ENCODE assay signal across 8 cellular contexts in the genomic region with DNA sequence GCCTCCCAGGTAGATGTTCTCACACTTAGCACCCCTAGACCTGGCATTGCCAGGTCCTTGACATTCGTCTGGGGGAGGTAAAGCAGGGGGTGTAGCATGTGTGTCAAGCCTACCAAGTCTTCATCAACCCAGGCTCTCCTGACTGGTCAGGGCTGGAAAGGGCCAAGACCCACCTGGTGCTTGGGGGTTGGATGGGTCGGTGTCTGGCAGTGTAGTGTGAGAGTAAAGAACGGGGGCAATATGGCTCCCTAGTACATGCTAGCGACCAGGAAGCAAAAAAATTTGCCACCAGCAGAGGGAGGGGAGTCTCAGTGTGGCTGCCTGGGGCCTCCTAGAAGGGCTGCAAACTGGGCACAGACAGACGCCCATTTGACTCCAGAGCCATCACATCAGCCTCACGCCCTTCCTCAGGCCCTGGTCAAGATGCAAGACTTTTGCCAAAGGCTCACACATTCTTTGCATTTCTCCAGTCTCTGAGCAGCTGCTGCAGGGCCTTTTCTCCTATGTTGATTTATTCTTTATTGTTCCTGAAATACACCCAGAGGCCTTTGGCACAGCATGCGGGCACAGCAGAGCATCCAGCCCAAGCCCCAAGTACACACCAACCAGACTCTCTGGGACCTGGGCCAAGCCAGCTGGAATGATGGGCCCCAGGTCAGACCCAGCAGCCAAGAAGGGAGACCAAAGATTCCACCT.
A peak's percentile ranks its signal among the peaks of the same experiment; 100 is the strongest.
DNase-seq lines count a peak whose midpoint lies in the region; ATAC-seq lines count a peak whose summit lies in the region.

No MANE protein-coding gene starts in this region.

- H3K4me1 ChIP-seq in mucosa of rectum (ENCODE audit: control insufficient read depth in 2 of 2, insufficient read depth in 2 of 2, low read length in 2 of 2), result peaks cover 88 to 94% of the 10 kb centered on the region in 2 donors

- no peaks in the 10 kb centered on the region for H3K9me3 ChIP-seq in mucosa of rectum (ENCODE audit: control insufficient read depth in 2 of 2, low read length in 2 of 2)

- H3K9ac ChIP-seq in mucosa of rectum (ENCODE audit: low read depth in 1 of 2, low read length in 2 of 2), result peak overlapping the region; percentile 82 to 91

- H3K27ac ChIP-seq in mucosa of rectum (ENCODE audit: low read depth in 2 of 2, low read length in 2 of 2), result peak overlapping the region; percentile 94 to 96

- no peak for ATAC-seq in GM21367 (IDR thresholded peaks at IDR 0.05; ENCODE audit: unreplicated experiment)

- no peaks in the 10 kb centered on the region for H3K27me3 ChIP-seq in mucosa of rectum (ENCODE audit: control insufficient read depth in 2 of 2, insufficient read depth in 2 of 2, low read length in 2 of 2)

- no peaks in the 10 kb centered on the region for H3K36me3 ChIP-seq in mucosa of rectum (ENCODE audit: control insufficient read depth in 2 of 2, insufficient read depth in 2 of 2, low read length in 2 of 2)

- DNase-seq in activated gamma-delta T cell treated with Interleukin-2 at 50 U/mL for 16 hours, result peak; percentile 52
- DNase-seq in activated gamma-delta T cell (lab: John Stamatoyannopoulos, UW), result no peak
- DNase-seq in T1000 (lab: John Stamatoyannopoulos, UW), result peak; percentile 47
- peak; percentile 32 for DNase-seq in effector CD8-positive, alpha-beta T cell (lab: John Stamatoyannopoulos, UW)
- no peak for DNase-seq in NK-92 (lab: John Stamatoyannopoulos, UW; ENCODE audit: unreplicated experiment)
- DNase-seq in SIG-M5 (lab: John Stamatoyannopoulos, UW), result no peak

- H3K4me3 ChIP-seq in mucosa of rectum (ENCODE audit: low read length in 2 of 2), result peak overlapping the region; percentile 6 to 51

Comparison
In these comparisons a context has a peak if more than half of its experiments do, and no peak if none do; other contexts are left out.
1. DNase-seq: peak in activated gamma-delta T cell treated with Interleukin-2 at 50 U/mL for 16 hours (single experiment), T1000 (single experiment) and effector CD8-positive, alpha-beta T cell (single experiment); none in activated gamma-delta T cell (single experiment), NK-92 (single experiment) and SIG-M5 (single experiment).